17 cellular contexts compared by ENCODE assay signal in the genomic region with DNA sequence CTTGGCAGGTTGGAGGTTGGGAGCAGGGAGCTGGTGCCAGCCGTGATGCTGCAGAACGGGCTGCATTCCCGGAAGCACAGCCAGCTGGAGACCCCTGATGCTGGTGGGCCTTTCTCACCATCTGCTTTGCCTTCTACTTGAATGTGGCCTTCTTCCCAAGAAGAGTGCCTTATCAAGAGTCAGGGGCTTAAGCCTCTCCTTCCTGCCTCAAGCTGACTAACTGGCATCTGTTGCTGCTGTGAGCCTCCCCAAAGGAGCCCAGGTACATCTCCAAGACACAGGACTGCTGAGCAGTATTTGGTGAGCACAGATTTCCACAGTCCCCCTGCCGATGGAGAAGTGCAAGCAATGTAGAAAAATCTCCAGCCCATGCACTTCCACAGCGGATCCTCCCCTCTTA. TPM values are rescaled to one million over a fixed set of nuclear protein-coding genes. Genes with fewer than 3 reads are reported as not detected.
DNase-seq lines count a peak whose midpoint lies in the region; TF ChIP-seq lines count a peak whose summit lies in the region.
"Had no signal": no experiment of that assay in that cellular context is flagged by ENCODE, and none has a peak within 500 bp of the region (broad histone marks: within the 10 kb centered on the region; RNA-seq: fewer than 3 reads in every experiment).

No MANE protein-coding gene starts in this region.

- H3K79me2 ChIP-seq in Karpas-422 (ENCODE audit: low read length) (no peaks in the 10 kb centered on the region), smooth muscle cell (ENCODE audit: low read depth) (no peaks in the 10 kb centered on the region)

- peak overlapping the region; percentile 25 for H3K4me2 ChIP-seq in Karpas-422 (ENCODE audit: low read depth, low read length, poor library complexity, severe bottlenecking)
- peak overlapping the region; percentile 17 for H3K4me2 ChIP-seq in smooth muscle cell

- H3K9me3 ChIP-seq in Karpas-422 (ENCODE audit: low read length) (no peaks in the 10 kb centered on the region), smooth muscle cell (replicated peaks; ENCODE audit: low read depth) (no peaks in the 10 kb centered on the region)
- H3K9me3 ChIP-seq: Caco-2, SJCRH30 had no signal

- DNase-seq in DMS 273 (lab: John Stamatoyannopoulos, UW; ENCODE audit: unreplicated experiment) (peak; percentile 90), Karpas-422 (no peak), SK-N-DZ (ENCODE audit: low spot score) (peak; percentile 63), smooth muscle cell (lab: John Stamatoyannopoulos, UW; ENCODE audit: unreplicated experiment) (no peak), NCI-H2196 (lab: John Stamatoyannopoulos, UW; ENCODE audit: unreplicated experiment) (no peak), islet precursor cell (no peak), putamen (ENCODE audit: low spot score) (no peak)
- DNase-seq: Caco-2; CD4-positive, alpha-beta memory T cell; DMS153; GM23248; H9; KBM-7; NCI-H187 treated with DMSO at 0.1 percent for 48 hours; NCI-H345; NCI-H69 had no signal

- H3F3A ChIP-seq in smooth muscle cell (ENCODE audit: low read depth), result no peaks in the 10 kb centered on the region

- H3K9me2 ChIP-seq in Karpas-422 (replicated peaks; ENCODE audit: insufficient read depth, low read length), result no peaks in the 10 kb centered on the region

- H3K36me3 ChIP-seq in Karpas-422 (ENCODE audit: insufficient read depth, low read length) (peaks cover 37% of the 10 kb centered on the region), smooth muscle cell (ENCODE audit: low read depth) (no peaks in the 10 kb centered on the region)
- H3K36me3 ChIP-seq: SJCRH30 had no signal

- H3K4me3 ChIP-seq in Karpas-422 (ENCODE audit: low read length) (no peak overlapping the region), smooth muscle cell (no peak overlapping the region)
- H3K4me3 ChIP-seq: GM23248, SJCRH30 had no signal

- H3K4me1 ChIP-seq in Karpas-422 (ENCODE audit: low read length), result peaks cover 86% of the 10 kb centered on the region
- H3K4me1 ChIP-seq in smooth muscle cell (ENCODE audit: low read depth), result no peaks in the 10 kb centered on the region
- H3K4me1 ChIP-seq: Caco-2 had no signal

- H3K9ac ChIP-seq in Karpas-422 (ENCODE audit: low read length), result peak overlapping the region; percentile 2; the same call in 1 of the 2 replicates
- H3K9ac ChIP-seq in smooth muscle cell (ENCODE audit: low read depth), result no peak overlapping the region
- H3K9ac ChIP-seq: GM23248 had no signal

- TF ChIP-seq CTCF in smooth muscle cell (IDR thresholded peaks at IDR 0.05; ENCODE audit: borderline replicate concordance, insufficient read depth, poor library complexity, severe bottlenecking), result no peak

- H4K20me1 ChIP-seq in Karpas-422 (ENCODE audit: insufficient read depth, low read depth, low read length) (no peaks in the 10 kb centered on the region), smooth muscle cell (ENCODE audit: low read depth) (no peaks in the 10 kb centered on the region)

- WGBS in smooth muscle cell (ENCODE audit: low lambda C conversion rate), result 87% methylated on average over 5 of the region's 5 CpGs

- H3K27me3 ChIP-seq in Karpas-422 (ENCODE audit: low read length) (no peaks in the 10 kb centered on the region), smooth muscle cell (ENCODE audit: low read depth) (no peaks in the 10 kb centered on the region)
- H3K27me3 ChIP-seq: SJCRH30 had no signal

- no peak overlapping the region for H2AFZ ChIP-seq in Karpas-422 (ENCODE audit: low read length)
- no peak overlapping the region for H2AFZ ChIP-seq in smooth muscle cell (ENCODE audit: low read depth)
- H2AFZ ChIP-seq: GM23248 had no signal

- H3K27ac ChIP-seq in Karpas-422 (ENCODE audit: low read length) (peak overlapping the region; percentile 72), smooth muscle cell (ENCODE audit: low read depth) (no peak overlapping the region)
- H3K27ac ChIP-seq: GM23248, SJCRH30 had no signal

RNA-seq across cellular contexts. Expression of gene HEG1, which starts 17.7 kb away (rescaled TPM):
- 57.3 and 57.9 TPM in 2 replicates for total RNA-seq in Karpas-422 (2014; rRNA removed; shearing (Covaris generic); ENCODE audit: low replicate concordance)
- polyA plus RNA-seq in SK-N-DZ (2014; cell fraction: cytosol; rRNA removed), result 2.4 and 8.2 TPM in 2 replicates
- polyA plus RNA-seq in SK-N-DZ (2014; cell fraction: nucleus; rRNA removed), result 1.9 and 3.7 TPM in 2 replicates
- 43.5 and 50.3 TPM in 2 replicates for total RNA-seq in smooth muscle cell
- 28.0 and 32.8 TPM in 2 replicates for polyA plus RNA-seq in smooth muscle cell

Comparison
In these comparisons a context has a peak if more than half of its experiments do, and no peak if none do; other contexts are left out.
1. DNase-seq: peak in DMS 273 (single experiment) and SK-N-DZ (single experiment); none in Karpas-422 (single experiment), smooth muscle cell (single experiment), NCI-H2196 (single experiment), islet precursor cell (single experiment) and putamen (single experiment).